Comparison of ENCODE assay signal across 14 cellular contexts in the genomic region with DNA sequence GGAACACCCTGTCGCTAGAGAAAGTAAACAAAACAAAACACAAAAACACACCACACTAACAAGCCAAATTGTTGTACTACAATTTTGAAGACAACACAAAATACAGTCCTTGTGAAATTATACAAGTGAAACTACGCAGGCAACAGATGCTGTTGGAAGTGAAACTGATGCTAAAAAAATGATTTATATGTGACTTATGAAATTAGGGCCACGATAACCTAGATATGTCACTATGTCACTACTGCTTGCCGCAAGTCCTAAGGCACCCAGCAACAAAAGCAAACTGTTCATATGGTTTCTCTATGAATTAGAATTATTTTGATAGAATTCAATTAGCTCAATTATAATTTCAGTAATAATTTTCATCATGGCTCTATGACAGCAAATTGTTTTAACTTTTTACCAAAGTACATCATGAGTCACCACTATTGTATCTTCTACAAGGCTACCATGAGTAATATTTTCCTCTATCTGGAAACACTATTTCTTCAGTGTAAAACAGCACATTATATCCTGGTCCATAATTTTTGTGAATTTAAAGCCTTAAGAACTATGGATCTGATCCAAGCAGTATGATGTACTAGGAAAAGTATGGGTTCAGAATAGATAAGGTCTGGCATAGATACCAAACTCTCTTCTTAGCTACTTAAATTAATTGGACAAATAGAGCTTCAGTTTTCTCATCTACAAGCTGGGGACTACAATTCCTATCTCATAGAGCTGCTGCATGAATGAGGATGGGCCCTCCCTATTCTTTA.
DNase-seq lines count a peak whose midpoint lies in the region; ATAC-seq, FAIRE-seq and TF ChIP-seq lines count a peak whose summit lies in the region.
"Had no signal": no experiment of that assay in that cellular context is flagged by ENCODE, and none has a peak within 500 bp of the region (broad histone marks: within the 10 kb centered on the region; RNA-seq: fewer than 3 reads in every experiment).

No MANE protein-coding gene starts in this region.

- no peak overlapping the region for H3K4me3 ChIP-seq in astrocyte (ENCODE audit: insufficient read depth, low read depth, low read length)
- H3K4me3 ChIP-seq: SK-N-MC, thoracic aorta had no signal

- peak; percentile 59 for FAIRE-seq in astrocyte (lab: Jason Lieb, UNC)
- FAIRE-seq in urothelium cell line (lab: Jason Lieb, UNC): no peak
- FAIRE-seq: GM12892 had no signal

- H3K9ac ChIP-seq in astrocyte (ENCODE audit: low read length): peak overlapping the region; percentile 24

- ATAC-seq in HG03432 (IDR thresholded peaks at IDR 0.05; ENCODE audit: unreplicated experiment) (peak; percentile 58), foreskin keratinocyte (peak; percentile 98)

- no peaks in the 10 kb centered on the region for H3K9me3 Mint-ChIP-seq in astrocyte (ENCODE audit: unreplicated experiment)
- H3K9me3 Mint-ChIP-seq: activated naive CD4-positive, alpha-beta T cell treated with anti-CD3 and anti-CD28 coated beads, Interleukin-2, amount 10 ng/mL, durations not matched to agents 7 days and 5 days had no signal

- no peak for TF ChIP-seq CTCF in astrocyte (IDR thresholded peaks at IDR 0.05; ENCODE audit: insufficient read depth, low read depth, low read length)
- TF ChIP-seq CTCF in foreskin keratinocyte (conservative IDR thresholded peaks at IDR 0.05): no peak

- H3K36me3 ChIP-seq in astrocyte (ENCODE audit: insufficient read depth, low read length): no peaks in the 10 kb centered on the region
- H3K36me3 ChIP-seq: thoracic aorta, WERI-Rb-1 had no signal

- DNase-seq in astrocyte (ENCODE audit: low read depth): peak; percentile 87
- peak in 1 of 2 donors; percentile 72 for DNase-seq in foreskin keratinocyte
- DNase-seq in urothelium cell line (ENCODE audit: low spot score): peak; percentile 7
- DNase-seq in stimulated activated naive CD4-positive, alpha-beta T cell treated with Interleukin-2 at 50 U/mL for 16 hours (lab: John Stamatoyannopoulos, UW): no peak
- no peak for DNase-seq in activated CD8-positive, alpha-beta memory T cell treated with anti-CD3 and anti-CD28 coated beads, Interleukin-2, amount 50 U/mL, for 4 hours
- DNase-seq in SIG-M5 (lab: John Stamatoyannopoulos, UW): no peak
- DNase-seq: activated naive CD4-positive, alpha-beta T cell treated with anti-CD3 and anti-CD28 coated beads, Interleukin-2, amount 10 ng/mL, durations not matched to agents 7 days and 5 days; dermis blood vessel endothelial cell; glutamatergic neuron; WERI-Rb-1 had no signal

- peak overlapping the region; percentile 41 for H3K27ac Mint-ChIP-seq in astrocyte (ENCODE audit: unreplicated experiment)
- H3K27ac Mint-ChIP-seq: activated naive CD4-positive, alpha-beta T cell treated with anti-CD3 and anti-CD28 coated beads, Interleukin-2, amount 10 ng/mL, durations not matched to agents 7 days and 5 days had no signal

- H2AFZ ChIP-seq in astrocyte (ENCODE audit: low read depth, low read length): no peak overlapping the region

- H3K4me1 ChIP-seq in astrocyte (ENCODE audit: insufficient read depth, low read length) (peaks cover 11% of the 10 kb centered on the region), foreskin keratinocyte (peaks cover 13% of the 10 kb centered on the region)

- no peaks in the 10 kb centered on the region for H3K27me3 Mint-ChIP-seq in astrocyte (ENCODE audit: low read depth, unreplicated experiment)
- H3K27me3 Mint-ChIP-seq: activated naive CD4-positive, alpha-beta T cell treated with anti-CD3 and anti-CD28 coated beads, Interleukin-2, amount 10 ng/mL, durations not matched to agents 7 days and 5 days had no signal

- no peaks in the 10 kb centered on the region for H4K20me1 ChIP-seq in astrocyte (ENCODE audit: insufficient read depth, low read length)

- H3K9me3 ChIP-seq in astrocyte (ENCODE audit: insufficient read depth, low read depth, low read length): no peaks in the 10 kb centered on the region
- H3K9me3 ChIP-seq: thoracic aorta had no signal

- H3K27me3 ChIP-seq in astrocyte (ENCODE audit: insufficient read depth, low read length): no peaks in the 10 kb centered on the region
- H3K27me3 ChIP-seq in foreskin keratinocyte: no peaks in the 10 kb centered on the region

- no peaks in the 10 kb centered on the region for H3K79me2 ChIP-seq in astrocyte (ENCODE audit: insufficient read depth, low read length)

- H3K4me3 Mint-ChIP-seq in astrocyte (ENCODE audit: unreplicated experiment): peak overlapping the region; percentile 16
- H3K4me3 Mint-ChIP-seq: activated naive CD4-positive, alpha-beta T cell treated with anti-CD3 and anti-CD28 coated beads, Interleukin-2, amount 10 ng/mL, durations not matched to agents 7 days and 5 days had no signal

- H3K4me2 ChIP-seq in astrocyte (ENCODE audit: low read length): peak overlapping the region; percentile 43

- peaks cover 13% of the 10 kb centered on the region for H3K4me1 Mint-ChIP-seq in astrocyte (ENCODE audit: low read depth, unreplicated experiment)
- H3K4me1 Mint-ChIP-seq: activated naive CD4-positive, alpha-beta T cell treated with anti-CD3 and anti-CD28 coated beads, Interleukin-2, amount 10 ng/mL, durations not matched to agents 7 days and 5 days had no signal

- H3K27ac ChIP-seq in astrocyte (ENCODE audit: low read depth, low read length): peak overlapping the region; percentile 66
- H3K27ac ChIP-seq in foreskin keratinocyte: no peak overlapping the region
- H3K27ac ChIP-seq: SK-N-MC, thoracic aorta, WERI-Rb-1 had no signal

- peaks cover 10% of the 10 kb centered on the region for H3K36me3 Mint-ChIP-seq in astrocyte (ENCODE audit: low read depth, unreplicated experiment)
- H3K36me3 Mint-ChIP-seq: activated naive CD4-positive, alpha-beta T cell treated with anti-CD3 and anti-CD28 coated beads, Interleukin-2, amount 10 ng/mL, durations not matched to agents 7 days and 5 days had no signal

Comparison
In these comparisons a context has a peak if more than half of its experiments do, and no peak if none do; other contexts are left out.
1. DNase-seq: peak in astrocyte (single experiment) and urothelium cell line (single experiment); none in stimulated activated naive CD4-positive, alpha-beta T cell treated with Interleukin-2 at 50 U/mL for 16 hours (single experiment), activated CD8-positive, alpha-beta memory T cell treated with anti-CD3 and anti-CD28 coated beads, Interleukin-2, amount 50 U/mL, for 4 hours (single experiment) and SIG-M5 (single experiment).